ENCODE assay signal across 8 cellular contexts in the genomic region with DNA sequence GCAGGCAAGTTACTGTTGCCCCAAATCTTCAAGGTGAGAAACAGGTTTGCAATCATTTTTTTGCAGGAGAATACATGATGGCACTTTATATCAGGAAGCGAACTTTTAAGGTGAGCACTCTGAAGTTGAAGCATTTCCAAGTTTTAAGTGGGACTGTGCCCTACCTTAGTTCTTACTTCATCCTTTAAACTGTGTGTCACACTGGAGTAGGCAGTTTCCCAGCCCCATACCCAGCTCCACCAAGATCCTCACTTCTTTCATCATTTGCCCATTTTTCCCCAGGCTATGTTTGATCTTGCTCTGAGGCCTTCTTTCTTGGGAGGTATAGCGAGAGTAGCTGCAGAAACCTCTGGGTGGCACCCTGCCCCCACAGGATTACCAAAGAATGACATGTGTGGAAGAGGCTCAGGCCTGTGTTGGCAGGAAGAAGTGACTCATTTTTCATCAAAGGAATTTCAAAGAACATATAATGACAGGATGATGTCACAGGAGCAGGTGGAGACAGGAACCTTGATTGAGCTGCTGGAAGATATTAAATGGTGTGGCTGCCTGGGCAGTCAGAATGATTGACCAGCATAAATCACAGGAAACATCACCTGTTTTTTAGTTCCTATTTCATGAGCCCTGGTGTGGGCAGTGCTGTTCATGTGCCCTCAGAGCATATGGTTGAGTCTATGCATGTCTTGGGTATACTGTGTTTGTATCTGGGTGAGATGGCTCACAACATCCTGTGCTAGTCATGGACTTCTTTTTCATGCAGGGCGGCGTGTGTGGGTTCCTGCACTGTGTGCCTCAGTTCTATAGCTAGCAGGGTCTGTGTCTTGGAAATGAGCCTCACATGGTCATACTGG. TPM values are rescaled to one million over a fixed set of nuclear protein-coding genes. Genes with fewer than 3 reads are reported as not detected.
DNase-seq lines count a peak whose midpoint lies in the region; ATAC-seq and TF ChIP-seq lines count a peak whose summit lies in the region.

No MANE protein-coding gene starts in this region.

- H3K4me3 ChIP-seq in spleen, result no peak overlapping the region

- H3K36me3 ChIP-seq in spleen, result no peaks in the 10 kb centered on the region

- no peaks in the 10 kb centered on the region for H3K27me3 ChIP-seq in spleen (replicated peaks in 1 of 7)

- H3K4me1 ChIP-seq in spleen, result peaks cover 14 to 43% (median 27%) of the 10 kb centered on the region in 6 donors

- 66 to 77% (median 68%) methylated on average over 4 of the region's 4 CpGs for WGBS in spleen, 5 donors

- no peak for TF ChIP-seq POLR2A in spleen (IDR thresholded peaks at IDR 0.05)

- no peaks in the 10 kb centered on the region for H3K9me3 ChIP-seq in spleen

- DNase-seq in GM13977 (ENCODE audit: low spot score), result peak; percentile 26
- peak; percentile 51 for DNase-seq in KG1 (lab: John Stamatoyannopoulos, UW)
- peak; percentile 24 for DNase-seq in SK-N-DZ (ENCODE audit: low spot score)
- peak in 3 of 4 experiments; percentile 14 to 73 (median 58) for DNase-seq in activated naive CD4-positive, alpha-beta T cell (lab: John Stamatoyannopoulos, UW)
- DNase-seq in left cardiac atrium, result peak; percentile 43
- no peak for DNase-seq in spleen
- DNase-seq in DMS114 treated with DMSO at 0.1 percent for 48 hours (lab: John Stamatoyannopoulos, UW; ENCODE audit: unreplicated experiment), result no peak

- in situ Hi-C loops in GM13977 (cut with MboI; ENCODE audit: low pct_unique_long_range_greater_than_20kb, low sequenced_read_pairs, unreplicated experiment), result loop anchor here (5.0 to 10.0 kb wide), 2 partner anchors 79 to 89 kb away; no protein-coding TSS in a partner anchor

- intact Hi-C loops in left cardiac atrium (cut with DNase I), result no loop called here
- intact Hi-C loops in spleen (cut with DNase I; ENCODE audit: low total_unique reads), result loop anchor here (5.0 kb wide), 1 partner anchor 86 kb away; no protein-coding TSS in a partner anchor

- ATAC-seq in left cardiac atrium (peak; percentile 76 to 81), GM19455 (IDR thresholded peaks at IDR 0.05; ENCODE audit: unreplicated experiment) (no peak)

- peak overlapping the region in 7 of 8 donors; percentile 9 to 81 (median 52) for H3K27ac ChIP-seq in spleen

- TF ChIP-seq CTCF in GM13977 (IDR thresholded peaks at IDR 0.05; ENCODE audit: extremely low read depth, insufficient read depth, missing control alignments) (peak; percentile 35), spleen (IDR thresholded peaks at IDR 0.05 in 8 of 11, conservative IDR thresholded peaks at IDR 0.05 in 3 of 11) (peak; percentile 40 to 71 (median 63))

RNA-seq across cellular contexts. Expression of a gene that starts 20.8 kb away (rescaled TPM):
- polyA plus RNA-seq in SK-N-DZ (2014; cell fraction: cytosol; rRNA removed), result 23.6 and 33.2 TPM in 2 replicates
- 34.7 and 71.7 TPM in 2 replicates for polyA plus RNA-seq in SK-N-DZ (2014; cell fraction: nucleus; rRNA removed)
- 100 to 1,000 TPM; 263 to 280 TPM for total RNA-seq in left cardiac atrium
- total RNA-seq in spleen, result 100 to 1,000 TPM; 363 to 641 (median 446) TPM
- 10 to 100 TPM; 50.8 to 77.9 (median 72.9) TPM for polyA plus RNA-seq in spleen

Comparison
In these comparisons a context has a peak if more than half of its experiments do, and no peak if none do; other contexts are left out.
1. DNase-seq: peak in GM13977 (single experiment), KG1 (single experiment), SK-N-DZ (single experiment), activated naive CD4-positive, alpha-beta T cell (3 of 4) and left cardiac atrium (single experiment); none in spleen (single experiment) and DMS114 treated with DMSO at 0.1 percent for 48 hours (single experiment).